8 cellular contexts compared by ENCODE assay signal in genomic region chr1:63691672-63692425, GRCh38.
A peak's percentile ranks its signal among the peaks of the same experiment; 100 is the strongest.
DNase-seq lines count a peak whose midpoint lies in the region; TF ChIP-seq lines count a peak whose summit lies in the region.

No MANE protein-coding gene starts in this region.

- H3K9ac ChIP-seq in SU-DHL-6 (ENCODE audit: low read length): no peak overlapping the region

- no peak overlapping the region for H3K4me2 ChIP-seq in SU-DHL-6 (ENCODE audit: low read depth, low read length, poor library complexity, severe bottlenecking)

- H3K79me2 ChIP-seq in SU-DHL-6 (ENCODE audit: insufficient read depth, low read length): no peaks in the 10 kb centered on the region

- CTCF ChIA-PET in activated naive CD4-positive, alpha-beta T cell treated with anti-CD3 and anti-CD28 coated beads for 36 hours (lab: Charles Lee): interaction anchor here (0.6 to 2.4 kb wide), 39 partner anchors 9 to 1556 kb away, joined by 3 to 35 read pairs (median 4); partner anchors contain the start of gene ROR1
- CTCF ChIA-PET in HEK293T (lab: Yijun Ruan, JAX): interaction anchor here (0.7 to 2.2 kb wide), 33 partner anchors 9 to 555 kb away, joined by 3 to 20 read pairs (median 4); partner anchors contain the start of gene ROR1

- H2AFZ ChIP-seq in SU-DHL-6 (ENCODE audit: low read depth, low read length, severe bottlenecking): no peak overlapping the region

- H3K27ac Mint-ChIP-seq in activated naive CD4-positive, alpha-beta T cell treated with anti-CD3 and anti-CD28 coated beads for 36 hours: no peak overlapping the region

- peaks cover 5% of the 10 kb centered on the region for H3K4me1 Mint-ChIP-seq in activated naive CD4-positive, alpha-beta T cell treated with anti-CD3 and anti-CD28 coated beads for 36 hours (ENCODE audit: low read depth)

- no peaks in the 10 kb centered on the region for H3K36me3 ChIP-seq in SU-DHL-6 (ENCODE audit: low read length)

- H3K27me3 ChIP-seq in SU-DHL-6 (ENCODE audit: low read length): no peaks in the 10 kb centered on the region

- no peak overlapping the region for H3K27ac ChIP-seq in SU-DHL-6 (ENCODE audit: low read depth, low read length)

- H3K4me3 ChIP-seq in SU-DHL-6 (ENCODE audit: insufficient read depth, low read length, poor library complexity, severe bottlenecking) (no peak overlapping the region), epithelial cell of esophagus (ENCODE audit: low read length) (no peak overlapping the region)

- no peaks in the 10 kb centered on the region for H3K9me3 ChIP-seq in SU-DHL-6 (ENCODE audit: insufficient read depth, low read length)

- TF ChIP-seq CTCF in SU-DHL-6 (IDR thresholded peaks at IDR 0.05; ENCODE audit: insufficient read depth, low read length, poor library complexity, severe bottlenecking): peak; percentile 49
- TF ChIP-seq CTCF in epithelial cell of esophagus (IDR thresholded peaks at IDR 0.05; ENCODE audit: insufficient read depth, low read depth, low read length, missing control alignments): peak; percentile 87

- H3F3A ChIP-seq in SU-DHL-6 (ENCODE audit: insufficient read depth): no peaks in the 10 kb centered on the region

- intact Hi-C loops in activated naive CD4-positive, alpha-beta T cell treated with anti-CD3 and anti-CD28 coated beads for 36 hours (cut with micrococcal nuclease): loop anchor here (1.0 to 5.0 kb wide), 6 partner anchors 54 to 554 kb away; partner anchors contain the start of gene ROR1

- no peaks in the 10 kb centered on the region for H3K36me3 Mint-ChIP-seq in activated naive CD4-positive, alpha-beta T cell treated with anti-CD3 and anti-CD28 coated beads for 36 hours (ENCODE audit: low read depth)

- no peaks in the 10 kb centered on the region for H3K27me3 Mint-ChIP-seq in activated naive CD4-positive, alpha-beta T cell treated with anti-CD3 and anti-CD28 coated beads for 36 hours (ENCODE audit: low read depth)

- DNase-seq in activated naive CD4-positive, alpha-beta T cell treated with anti-CD3 and anti-CD28 coated beads for 36 hours: peak; percentile 65
- no peak for DNase-seq in activated naive CD4-positive, alpha-beta T cell treated with Interleukin-2 at 50 U/mL for 16 hours
- DNase-seq in HEK293T (ENCODE audit: extremely low spot score) (peak; percentile 84), NCI-H146 (lab: John Stamatoyannopoulos, UW) (peak; percentile 33), epithelial cell of esophagus (ENCODE audit: low read depth) (peak; percentile 84), midbrain (lab: John Stamatoyannopoulos, UW) (peak; percentile 77), ureter (ENCODE audit: low spot score) (peak; percentile 81)

- no peaks in the 10 kb centered on the region for H4K20me1 ChIP-seq in SU-DHL-6 (ENCODE audit: low read depth, low read length)

- H3K4me3 Mint-ChIP-seq in activated naive CD4-positive, alpha-beta T cell treated with anti-CD3 and anti-CD28 coated beads for 36 hours: no peak overlapping the region

- H3K9me3 Mint-ChIP-seq in activated naive CD4-positive, alpha-beta T cell treated with anti-CD3 and anti-CD28 coated beads for 36 hours: no peaks in the 10 kb centered on the region

- POLR2A ChIA-PET in HEK293T (lab: Yijun Ruan, JAX): interaction anchor here (0.8 to 1.3 kb wide), 2 partner anchors 82 to 903 kb away, joined by 3 read pairs; partner anchors contain the start of gene ROR1

- no peaks in the 10 kb centered on the region for H3K9me2 ChIP-seq in SU-DHL-6 (replicated peaks; ENCODE audit: insufficient read depth, low read length)

TF ChIP-seq in HEK293T, 16 proteins besides CTCF, POLR2A, EP300 and RAD21:
- TF ChIP-seq FOXM1 (IDR thresholded peaks at IDR 0.05; ENCODE audit: borderline replicate concordance) (no peak), L3MBTL2 (conservative IDR thresholded peaks at IDR 0.05) (no peak), LEF1 (IDR thresholded peaks at IDR 0.05; ENCODE audit: borderline replicate concordance) (no peak), FOXA1 (IDR thresholded peaks at IDR 0.05) (no peak), PKNOX1 (IDR thresholded peaks at IDR 0.05) (no peak), ZNF384 (IDR thresholded peaks at IDR 0.05) (peak; percentile 63; the same call in 1 of the 2 replicates), BHLHE40 (IDR thresholded peaks at IDR 0.05; ENCODE audit: borderline replicate concordance) (no peak)
